ENCODE assay signal across 25 cellular contexts in genomic region chr1:29431138-29431537, GRCh38.
DNase-seq lines count a peak whose midpoint lies in the region; ATAC-seq, FAIRE-seq and TF ChIP-seq lines count a peak whose summit lies in the region.
"Had no signal": no experiment of that assay in that cellular context is flagged by ENCODE, and none has a peak within 500 bp of the region (broad histone marks: within the 10 kb centered on the region; RNA-seq: fewer than 3 reads in every experiment).

No MANE protein-coding gene starts in this region.

- no peak overlapping the region for H3K27ac ChIP-seq in RWPE2 (ENCODE audit: poor library complexity, severe bottlenecking)
- H3K27ac ChIP-seq in HepG2 (ENCODE audit: extremely low read length, insufficient read depth, low read length): no peak overlapping the region
- no peak overlapping the region for H3K27ac ChIP-seq in substantia nigra (ENCODE audit: low read depth, low read length, poor library complexity, severe bottlenecking)
- H3K27ac ChIP-seq: BLaER1 had no signal

- no peak for TF ChIP-seq RAD21 in HepG2 (CRISPR knock-in tag; IDR thresholded peaks at IDR 0.05)

- no peak overlapping the region for H3K4me2 ChIP-seq in HepG2 (ENCODE audit: low read depth, low read length)
- H3K4me2 ChIP-seq: BLaER1 had no signal

- TF ChIP-seq EP300 in HepG2 (IDR thresholded peaks at IDR 0.05; ENCODE audit: low read depth in 2 of 2, low read length in 2 of 2) (no peak), HepG2 (CRISPR knock-in tag; IDR thresholded peaks at IDR 0.05; ENCODE audit: borderline replicate concordance) (no peak)

- CTCF ChIA-PET in HepG2 (lab: Yijun Ruan, JAX; ENCODE audit: low intra/inter-chr PET ratio, low total read pairs): no interaction called here

- DNase-seq in RWPE2 (ENCODE audit: low spot score): peak; percentile 2
- no peak for DNase-seq in HepG2 (ENCODE audit: low spot score)
- peak; percentile 4 for DNase-seq in sciatic nerve (ENCODE audit: low spot score)
- no peak for DNase-seq in substantia nigra (lab: John Stamatoyannopoulos, UW)
- DNase-seq: 8988T; ACHN; BE2C; C1 segment of cervical spinal cord; CD4-positive, alpha-beta memory T cell; CD4-positive, CD25-positive, alpha-beta regulatory T cell; CD8-positive, alpha-beta memory T cell; COR-L47; DMS 273 treated with DMSO at 0.1 percent for 48 hours; DMS153; DMS53; DMS79; DND-41; EL; GDM1 had no signal

- POLR2A ChIA-PET in HepG2 (lab: Yijun Ruan, JAX): no interaction called here

- no TSS peak for BruUV-seq in HepG2 (replicated peaks; lab: Mats Ljungman, UMichigan)

- H3K9me3 ChIP-seq in RWPE2 (ENCODE audit: severe bottlenecking) (no peaks in the 10 kb centered on the region), HepG2 (ENCODE audit: low read length) (no peaks in the 10 kb centered on the region; the same call in 1 of the 2 replicates)
- H3K9me3 ChIP-seq: BE2C had no signal

- H3K36me3 ChIP-seq in RWPE2 (ENCODE audit: low read depth): no peaks in the 10 kb centered on the region
- H3K36me3 ChIP-seq in HepG2 (replicated peaks in 1 of 2; ENCODE audit: control insufficient read depth in 1 of 2, insufficient read depth in 2 of 2, low read length in 2 of 2): no peaks in the 10 kb centered on the region
- H3K36me3 ChIP-seq: BE2C, BLaER1 had no signal

- no peak for FAIRE-seq in HepG2 (lab: Jason Lieb, UNC)
- FAIRE-seq: A204.1, GM12878, GM12892, GM18507 had no signal

- no peak overlapping the region for H3K9ac ChIP-seq in HepG2 (ENCODE audit: insufficient read depth, low read depth, low read length)
- H3K9ac ChIP-seq: BLaER1 had no signal

- in situ Hi-C loops in HepG2 (cut with HindIII; ENCODE audit: extremely low pct_ligation_motif_present, low pct_unique_long_range_greater_than_20kb): no loop called here

- H2AFZ ChIP-seq in HepG2 (ENCODE audit: low read length): no peak overlapping the region

- H3K4me1 ChIP-seq in RWPE2 (ENCODE audit: insufficient read depth, poor library complexity, severe bottlenecking) (no peaks in the 10 kb centered on the region), HepG2 (ENCODE audit: insufficient read depth, low read length) (peaks cover 7% of the 10 kb centered on the region)
- H3K4me1 ChIP-seq: BLaER1 had no signal

- WGBS in HepG2 (ENCODE audit: low lambda C conversion rate): 21% methylated on average over 3 of the region's 3 CpGs

- H3K79me2 ChIP-seq in HepG2 (ENCODE audit: insufficient read depth, low read length): no peaks in the 10 kb centered on the region

- intact Hi-C loops in HepG2 (cut with micrococcal nuclease; ENCODE audit: unreplicated experiment) (no loop called here), sciatic nerve (cut with DNase I) (no loop called here)

- no peak for ATAC-seq in RWPE2 (ENCODE audit: low read depth)
- ATAC-seq in HepG2: no peak
- ATAC-seq in sciatic nerve: no peak
- no peak for ATAC-seq in HG02970 (IDR thresholded peaks at IDR 0.05; ENCODE audit: low FRiP score, unreplicated experiment)
- ATAC-seq: GM12878 had no signal

- H3K27me3 ChIP-seq in RWPE2 (ENCODE audit: insufficient read depth, poor library complexity, severe bottlenecking): no peaks in the 10 kb centered on the region
- H3K27me3 ChIP-seq in HepG2 (ENCODE audit: control insufficient read depth in 1 of 2, insufficient read depth in 2 of 2, low read length in 2 of 2): no peaks in the 10 kb centered on the region
- H3K27me3 ChIP-seq: BE2C, BLaER1 had no signal

- no peak for TF ChIP-seq POLR2A in HepG2 (IDR thresholded peaks at IDR 0.05; ENCODE audit: insufficient read depth in 1 of 2, low read depth in 2 of 2, low read length in 2 of 2)

- no peaks in the 10 kb centered on the region for H4K20me1 ChIP-seq in HepG2 (ENCODE audit: insufficient read depth, low read length)
- H4K20me1 ChIP-seq: BLaER1 had no signal

- TF ChIP-seq CTCF in RWPE2 (IDR thresholded peaks at IDR 0.05; ENCODE audit: poor library complexity, severe bottlenecking) (no peak), HepG2 (CRISPR knock-in tag; IDR thresholded peaks at IDR 0.05) (no peak)

- H3K4me3 ChIP-seq in RWPE2 (ENCODE audit: severe bottlenecking): no peak overlapping the region
- H3K4me3 ChIP-seq in HepG2 (replicated peaks in 1 of 3; ENCODE audit: insufficient read depth in 1 of 3, low read depth in 2 of 3, low read length in 3 of 3): no peak overlapping the region
- H3K4me3 ChIP-seq: BLaER1, GM12878 had no signal

TF ChIP-seq in HepG2, 621 proteins besides CTCF, POLR2A, EP300 and RAD21:
- TF ChIP-seq CHD2 (IDR thresholded peaks at IDR 0.05; ENCODE audit: low read depth, low read length): no peak
- TF ChIP-seq ZNF20 (CRISPR knock-in tag; IDR thresholded peaks at IDR 0.05): no peak
- TF ChIP-seq, protein P1, sequence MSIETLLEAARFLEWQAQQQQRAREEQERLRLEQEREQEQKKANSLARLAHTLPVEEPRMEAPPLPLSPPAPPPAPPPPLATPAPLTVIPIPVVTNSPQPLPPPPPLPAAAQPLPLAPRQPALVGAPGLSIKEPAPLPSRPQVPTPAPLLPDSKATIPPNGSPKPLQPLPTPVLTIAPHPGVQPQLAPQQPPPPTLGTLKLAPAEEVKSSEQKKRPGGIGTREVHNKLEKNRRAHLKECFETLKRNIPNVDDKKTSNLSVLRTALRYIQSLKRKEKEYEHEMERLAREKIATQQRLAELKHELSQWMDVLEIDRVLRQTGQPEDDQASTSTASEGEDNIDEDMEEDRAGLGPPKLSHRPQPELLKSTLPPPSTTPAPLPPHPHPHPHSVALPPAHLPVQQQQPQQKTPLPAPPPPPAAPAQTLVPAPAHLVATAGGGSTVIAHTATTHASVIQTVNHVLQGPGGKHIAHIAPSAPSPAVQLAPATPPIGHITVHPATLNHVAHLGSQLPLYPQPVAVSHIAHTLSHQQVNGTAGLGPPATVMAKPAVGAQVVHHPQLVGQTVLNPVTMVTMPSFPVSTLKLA (IDR thresholded peaks at IDR 0.05): peak; percentile 36; the same call in 1 of the 2 replicates
- no peak for TF ChIP-seq MYC (CRISPR knock-in tag; IDR thresholded peaks at IDR 0.05; ENCODE audit: borderline replicate concordance)
- no peak for TF ChIP-seq PBX2 (CRISPR knock-in tag; IDR thresholded peaks at IDR 0.05)
- peak; percentile 92; the same call in 1 of the 2 replicates for TF ChIP-seq ZNF564 (CRISPR knock-in tag; IDR thresholded peaks at IDR 0.05)
- no peak for TF ChIP-seq ARHGAP35 (CRISPR knock-in tag; IDR thresholded peaks at IDR 0.05; ENCODE audit: borderline replicate concordance)

Comparison
In these comparisons a context has a peak if more than half of its experiments do, and no peak if none do; other contexts are left out.
1. DNase-seq: peak in RWPE2 (single experiment) and sciatic nerve (single experiment); none in HepG2 (single experiment) and substantia nigra (0 of 49).